23 cellular contexts compared by ENCODE assay signal in genomic region chr1:109299984-109300343, GRCh38. TPM values are rescaled to one million over a fixed set of nuclear protein-coding genes. Genes with fewer than 3 reads are reported as not detected.
DNase-seq lines count a peak whose midpoint lies in the region; ATAC-seq, FAIRE-seq and TF ChIP-seq lines count a peak whose summit lies in the region.
"Had no signal": no experiment of that assay in that cellular context is flagged by ENCODE, and none has a peak within 500 bp of the region (broad histone marks: within the 10 kb centered on the region; RNA-seq: fewer than 3 reads in every experiment).

No MANE protein-coding gene starts in this region.

- H4K20me1 ChIP-seq in astrocyte (ENCODE audit: insufficient read depth, low read length) (no peaks in the 10 kb centered on the region), PC-3 (ENCODE audit: low read length) (no peaks in the 10 kb centered on the region)

- no peak for TF ChIP-seq CTCF in astrocyte (IDR thresholded peaks at IDR 0.05; ENCODE audit: insufficient read depth, low read depth, low read length)
- TF ChIP-seq CTCF in dorsolateral prefrontal cortex (IDR thresholded peaks at IDR 0.05 in 54 of 56, conservative IDR thresholded peaks at IDR 0.05 in 2 of 56; ENCODE audit: low read depth in 1 of 56, partially characterized antibody in 56 of 56): no peak
- no peak for TF ChIP-seq CTCF in nephron (IDR thresholded peaks at IDR 0.05; ENCODE audit: unreplicated experiment in 3 of 3)
- no peak for TF ChIP-seq CTCF in PC-3 (conservative IDR thresholded peaks at IDR 0.05; ENCODE audit: low read depth, low read length)
- TF ChIP-seq CTCF in RWPE1 (conservative IDR thresholded peaks at IDR 0.05; ENCODE audit: low read depth): no peak

- H3K27ac ChIP-seq in astrocyte (ENCODE audit: low read depth, low read length) (peak overlapping the region; percentile 83), dorsolateral prefrontal cortex (peak overlapping the region; percentile 68 to 100 (median 97)), substantia nigra (ENCODE audit: low read depth, low read length, poor library complexity, severe bottlenecking) (peak overlapping the region; percentile 99), PC-3 (ENCODE audit: low read length) (no peak overlapping the region), RWPE1 (no peak overlapping the region)

- H3K36me3 ChIP-seq in astrocyte (ENCODE audit: insufficient read depth, low read length) (no peaks in the 10 kb centered on the region), PC-3 (ENCODE audit: low read depth, low read length) (no peaks in the 10 kb centered on the region)
- H3K36me3 ChIP-seq: SJSA1 had no signal

- H3K79me2 ChIP-seq in astrocyte (ENCODE audit: insufficient read depth, low read length) (no peaks in the 10 kb centered on the region), PC-3 (ENCODE audit: low read length) (no peaks in the 10 kb centered on the region)

- H3K4me1 ChIP-seq in astrocyte (ENCODE audit: insufficient read depth, low read length) (peaks cover 29% of the 10 kb centered on the region), PC-3 (ENCODE audit: insufficient read depth, low read length) (no peaks in the 10 kb centered on the region; the same call in 1 of the 2 replicates)

- no peak for FAIRE-seq in astrocyte (lab: Jason Lieb, UNC)
- FAIRE-seq: small intestine had no signal

- DNase-seq in astrocyte (ENCODE audit: low read depth) (no peak), dorsolateral prefrontal cortex (no peak), substantia nigra (lab: John Stamatoyannopoulos, UW) (peak in 3 of 49 donors; percentile 34 to 66 (median 44)), PC-3 (no peak), cerebellar nuclear complex (lab: John Stamatoyannopoulos, UW) (no peak), RWPE1 (ENCODE audit: low spot score) (no peak)
- DNase-seq: activated CD4-positive, alpha-beta T cell treated with anti-CD3 and anti-CD28 coated beads, Interleukin-2, amount 50 U/mL, for 48 hours; activated naive CD4-positive, alpha-beta T cell; activated T-cell treated with anti-CD3 and anti-CD28 coated beads, Interleukin-2, amount 50 U/mL, for 1 hour; foreskin fibroblast; MM.1S; mucosa of descending colon; NCI-H146; NCI-H2171 treated with DMSO at 0.1 percent for 48 hours; NCI-H748 treated with DMSO at 0.1 percent for 48 hours; small intestine; stimulated activated CD4-positive, alpha-beta T cell treated with anti-CD3 and anti-CD28 coated beads, Interleukin-4, amount 100 ng/mL, for 4 hours; T-helper 2 cell had no signal

- H3K36me3 Mint-ChIP-seq in astrocyte (ENCODE audit: low read depth, unreplicated experiment) (peaks cover 1% of the 10 kb centered on the region), nephron (ENCODE audit: low read depth) (no peaks in the 10 kb centered on the region)

- H3K4me2 ChIP-seq in astrocyte (ENCODE audit: low read length) (peak overlapping the region; percentile 72), PC-3 (ENCODE audit: low read length) (no peak overlapping the region)

- H3K27ac Mint-ChIP-seq in astrocyte (ENCODE audit: unreplicated experiment) (peak overlapping the region; percentile 95), nephron (peak overlapping the region in 2 of 3 experiments; percentile 74 to 83)

- no TSS peak for BruUV-seq in PC-3 (replicated peaks; lab: Mats Ljungman, UMichigan)

- H3K4me3 Mint-ChIP-seq in astrocyte (ENCODE audit: unreplicated experiment) (peak overlapping the region; percentile 61), nephron (no peak overlapping the region)

- intact Hi-C loops in dorsolateral prefrontal cortex (cut with DNase I): no loop called here
- intact Hi-C loops in PC-3 (cut with micrococcal nuclease): no loop called here

- CTCF ChIA-PET in PC-3 (lab: Charles Lee) (no interaction called here), RWPE1 (lab: Yijun Ruan, JAX) (no interaction called here)

- H3K27me3 Mint-ChIP-seq in astrocyte (ENCODE audit: low read depth, unreplicated experiment): no peaks in the 10 kb centered on the region
- peaks cover 8% of the 10 kb centered on the region for H3K27me3 Mint-ChIP-seq in nephron (ENCODE audit: low read depth)

- H3K4me3 ChIP-seq in astrocyte (ENCODE audit: insufficient read depth, low read depth, low read length) (no peak overlapping the region), dorsolateral prefrontal cortex (peak overlapping the region in 23 of 59 donors; percentile 0 to 42 (median 22)), PC-3 (ENCODE audit: low read length) (no peak overlapping the region)
- H3K4me3 ChIP-seq: mucosa of descending colon, SJSA1 had no signal

- no peaks in the 10 kb centered on the region for H3K9me2 ChIP-seq in PC-3 (replicated peaks; ENCODE audit: low read length)

- peak overlapping the region; percentile 65 for H3K9ac ChIP-seq in astrocyte (ENCODE audit: low read length)
- H3K9ac ChIP-seq in PC-3 (ENCODE audit: low read length): no peak overlapping the region

- H3K27me3 ChIP-seq in astrocyte (ENCODE audit: insufficient read depth, low read length): no peaks in the 10 kb centered on the region
- no peaks in the 10 kb centered on the region for H3K27me3 ChIP-seq in dorsolateral prefrontal cortex
- no peaks in the 10 kb centered on the region for H3K27me3 ChIP-seq in PC-3 (ENCODE audit: low read length)
- H3K27me3 ChIP-seq: SJSA1 had no signal

- H3K4me1 Mint-ChIP-seq in astrocyte (ENCODE audit: low read depth, unreplicated experiment) (peaks cover 27% of the 10 kb centered on the region), nephron (peaks cover 25% of the 10 kb centered on the region)

- H3F3A ChIP-seq in PC-3 (ENCODE audit: low read length, unreplicated experiment): no peaks in the 10 kb centered on the region

- ATAC-seq in PC-3: no peak
- ATAC-seq: mucosa of descending colon had no signal

- H2AFZ ChIP-seq in astrocyte (ENCODE audit: low read depth, low read length) (peak overlapping the region; percentile 80), PC-3 (ENCODE audit: low read length) (no peak overlapping the region)

- H3K9me3 Mint-ChIP-seq in astrocyte (ENCODE audit: unreplicated experiment): no peaks in the 10 kb centered on the region
- H3K9me3 Mint-ChIP-seq in nephron: no peaks in the 10 kb centered on the region

- H3K9me3 ChIP-seq in astrocyte (ENCODE audit: insufficient read depth, low read depth, low read length) (no peaks in the 10 kb centered on the region), PC-3 (ENCODE audit: low read length) (no peaks in the 10 kb centered on the region)
- H3K9me3 ChIP-seq: mucosa of descending colon, SJSA1 had no signal

- POLR2A ChIA-PET in PC-3 (lab: Charles Lee; ENCODE audit: unreplicated experiment) (no interaction called here), RWPE1 (lab: Yijun Ruan, JAX; ENCODE audit: low non-redundant PET) (no interaction called here)

RNA-seq across cellular contexts. Expression of gene MYBPHL, which starts 6.8 kb away (rescaled TPM):
- total RNA-seq in astrocyte (not detected in 2 replicates), dorsolateral prefrontal cortex (10 to 100 TPM in 14 of 120 experiments, 1 to 10 TPM in 106; 1.9 to 14.4 (median 6.7) TPM), PC-3 (2014; rRNA removed) (not detected in 2 replicates)
- total RNA-seq: kidney epithelial cell, mucosa of descending colon, occipital lobe, SJSA1, subcutaneous adipose tissue had no signal

RNA-seq across cellular contexts. Expression of gene PSRC1, which starts 17.0 kb away (rescaled TPM):
- total RNA-seq in astrocyte (4.5 and 7.7 TPM in 2 replicates), dorsolateral prefrontal cortex (100 to 1,000 TPM in 19 of 120 experiments, 10 to 100 TPM in 101; 52.9 to 176 (median 79.2) TPM), PC-3 (2014; rRNA removed) (33.8 and 34.5 TPM in 2 replicates)

RNA-seq across cellular contexts. Expression of gene CELSR2, which starts 50.6 kb away (rescaled TPM):
- total RNA-seq in astrocyte: 8.5 and 10.0 TPM in 2 replicates
- total RNA-seq in dorsolateral prefrontal cortex: 100 to 1,000 TPM; 115 to 213 (median 171) TPM
- 3.6 and 6.4 TPM in 2 replicates for total RNA-seq in PC-3 (2014; rRNA removed)

Comparison
In these comparisons a context has a peak if more than half of its experiments do, and no peak if none do; other contexts are left out.
1. H3K27ac ChIP-seq: peak in astrocyte (single experiment), dorsolateral prefrontal cortex (59 of 59) and substantia nigra (single experiment); none in PC-3 (single experiment) and RWPE1 (single experiment).
2. RNA of gene CELSR2, which starts 50.6 kb away (total RNA-seq): 115 to 213 TPM in dorsolateral prefrontal cortex; 8.5 to 10.0 TPM in astrocyte and 3.6 to 6.4 TPM in PC-3; every median in the first group is over 10 times any median in the second.